9 cellular contexts compared by ENCODE assay signal in genomic region chr11:64876835-64877341, GRCh38. TPM values are rescaled to one million over a fixed set of nuclear protein-coding genes. Genes with fewer than 3 reads are reported as not detected.
DNase-seq lines count a peak whose midpoint lies in the region; ATAC-seq and TF ChIP-seq lines count a peak whose summit lies in the region.
"Had no signal": no experiment of that assay in that cellular context is flagged by ENCODE, and none has a peak within 500 bp of the region (broad histone marks: within the 10 kb centered on the region; RNA-seq: fewer than 3 reads in every experiment).

No MANE protein-coding gene starts in this region.

- H3K27ac Mint-ChIP-seq in CD8-positive, alpha-beta T cell, result peak overlapping the region; percentile 97

- peaks cover 75% of the 10 kb centered on the region for H3K4me1 ChIP-seq in CD8-positive, alpha-beta T cell (ENCODE audit: insufficient read depth, low read length)

- TF ChIP-seq CTCF in CD8-positive, alpha-beta T cell (IDR thresholded peaks at IDR 0.05), result no peak

- peaks cover 74% of the 10 kb centered on the region for H3K4me1 Mint-ChIP-seq in CD8-positive, alpha-beta T cell (ENCODE audit: low read depth)

- H3K4me3 ChIP-seq in CD8-positive, alpha-beta T cell (ENCODE audit: low read depth, low read length), result peak overlapping the region; percentile 100

- no peak for ATAC-seq in CD8-positive, alpha-beta T cell
- ATAC-seq in HG03039 (IDR thresholded peaks at IDR 0.05; ENCODE audit: unreplicated experiment), result no peak

- no peaks in the 10 kb centered on the region for H3K9me3 Mint-ChIP-seq in CD8-positive, alpha-beta T cell

- no peak for DNase-seq in CD8-positive, alpha-beta T cell
- peak; percentile 82 for DNase-seq in M059J (ENCODE audit: low read depth)
- DNase-seq in dedifferentiated amniotic fluid mesenchymal stem cell (ENCODE audit: extremely low spot score), result peak; percentile 90
- DNase-seq in myocyte (ENCODE audit: low read depth), result peak; percentile 84
- DNase-seq in NCI-H2171 (lab: John Stamatoyannopoulos, UW), result no peak
- no peak for DNase-seq in germinal center (ENCODE audit: low spot score)
- DNase-seq in Ammon's horn (ENCODE audit: low spot score), result no peak

- intact Hi-C loops in CD8-positive, alpha-beta T cell (cut with DNase I, micrococcal nuclease), result loop anchor here (5.0 kb wide), 3 partner anchors 115 to 560 kb away; partner anchors contain the start of genes NEAT1 (in 1 of the 2), PRDX5 (in 1 of the 2) and TRMT112 (in 1 of the 2)

- H3K27ac ChIP-seq in CD8-positive, alpha-beta T cell (ENCODE audit: low read depth, low read length), result peak overlapping the region; percentile 91

- no peaks in the 10 kb centered on the region for H3K9me3 ChIP-seq in CD8-positive, alpha-beta T cell (ENCODE audit: low read length)

- peak overlapping the region; percentile 95 for H3K4me3 Mint-ChIP-seq in CD8-positive, alpha-beta T cell

- peaks cover 52% of the 10 kb centered on the region for H3K36me3 Mint-ChIP-seq in CD8-positive, alpha-beta T cell

- H3K27me3 Mint-ChIP-seq in CD8-positive, alpha-beta T cell (ENCODE audit: low read depth), result no peaks in the 10 kb centered on the region

- POLR2A ChIA-PET in CD8-positive, alpha-beta T cell (lab: Charles Lee), result interaction anchor here (1.6 to 27.7 kb wide), 3 partner anchors 8 to 98 kb away, joined by 7 to 810 read pairs (median 48); partner anchors contain the start of genes CDC42BPG and SF1

- CTCF ChIA-PET in CD8-positive, alpha-beta T cell (lab: Charles Lee), result interaction anchor here (1.5 to 30.0 kb wide), 5 partner anchors 11 to 83 kb away, joined by 3 to 1398 read pairs (median 5); partner anchors contain the start of gene CDC42BPG

- no peaks in the 10 kb centered on the region for H3K27me3 ChIP-seq in CD8-positive, alpha-beta T cell (ENCODE audit: insufficient read depth, low read length)

- peaks cover 20% of the 10 kb centered on the region for H3K36me3 ChIP-seq in CD8-positive, alpha-beta T cell (ENCODE audit: insufficient read depth, low read length)

RNA-seq across cellular contexts. Expression of gene EHD1, which starts 1.5 kb away (rescaled TPM):
- 100 to 1,000 TPM; 187 to 212 TPM for total RNA-seq in CD8-positive, alpha-beta T cell
- 38.4 and 57.9 TPM in 2 replicates for total RNA-seq in M059J (2014; rRNA removed; shearing (Covaris generic))
- 58.0 and 60.4 TPM in 2 replicates for total RNA-seq in myocyte
- polyA plus RNA-seq in myocyte (2012), result 59.5 TPM

RNA-seq across cellular contexts. Expression of gene CDC42BPG, which starts 32.4 kb away (rescaled TPM):
- total RNA-seq in CD8-positive, alpha-beta T cell, result 1 to 10 TPM; 6.5 to 7.9 TPM
- total RNA-seq in M059J (2014; rRNA removed; shearing (Covaris generic)), result 0.02 and 0.54 TPM in 2 replicates
- 0.62 and 2.0 TPM in 2 replicates for total RNA-seq in myocyte
- polyA plus RNA-seq in myocyte (2012), result 0.61 TPM

RNA-seq across cellular contexts. Expression of gene ATG2A, which starts 40.1 kb away (rescaled TPM):
- total RNA-seq in CD8-positive, alpha-beta T cell, result 100 to 1,000 TPM; 285 to 311 TPM
- total RNA-seq in M059J (2014; rRNA removed; shearing (Covaris generic)), result 12.6 and 16.0 TPM in 2 replicates
- total RNA-seq in myocyte, result 14.1 and 20.4 TPM in 2 replicates
- 12.8 TPM for polyA plus RNA-seq in myocyte (2012)

RNA-seq across cellular contexts. Expression of gene PPP2R5B, which starts 47.6 kb away (rescaled TPM):
- total RNA-seq in CD8-positive, alpha-beta T cell, result 10 to 100 TPM; 14.8 to 18.0 TPM
- 21.5 and 39.7 TPM in 2 replicates for total RNA-seq in M059J (2014; rRNA removed; shearing (Covaris generic))
- 32.1 and 39.0 TPM in 2 replicates for total RNA-seq in myocyte
- 32.1 TPM for polyA plus RNA-seq in myocyte (2012)

RNA-seq across cellular contexts. Expression of gene GPHA2, which starts 58.8 kb away (rescaled TPM):
- total RNA-seq in CD8-positive, alpha-beta T cell, result not detected
- total RNA-seq in M059J (2014; rRNA removed; shearing (Covaris generic)), result not detected in 2 replicates
- total RNA-seq in myocyte, result not detected in 2 replicates
- polyA plus RNA-seq in myocyte (2012), result not detected
- total RNA-seq: NCI-H460 had no signal

Comparison
In these comparisons a context has a peak if more than half of its experiments do, and no peak if none do; other contexts are left out.
1. DNase-seq: peak in M059J (single experiment), dedifferentiated amniotic fluid mesenchymal stem cell (single experiment) and myocyte (single experiment); none in CD8-positive, alpha-beta T cell (0 of 7), NCI-H2171 (single experiment), germinal center (single experiment) and Ammon's horn (single experiment).
2. RNA of gene ATG2A, which starts 40.1 kb away (total RNA-seq): 285 to 311 TPM in CD8-positive, alpha-beta T cell; 12.6 to 16.0 TPM in M059J and 14.1 to 20.4 TPM in myocyte; every median in the first group is over 10 times any median in the second.